Comparison of ENCODE assay signal across 8 cellular contexts in the genomic region with DNA sequence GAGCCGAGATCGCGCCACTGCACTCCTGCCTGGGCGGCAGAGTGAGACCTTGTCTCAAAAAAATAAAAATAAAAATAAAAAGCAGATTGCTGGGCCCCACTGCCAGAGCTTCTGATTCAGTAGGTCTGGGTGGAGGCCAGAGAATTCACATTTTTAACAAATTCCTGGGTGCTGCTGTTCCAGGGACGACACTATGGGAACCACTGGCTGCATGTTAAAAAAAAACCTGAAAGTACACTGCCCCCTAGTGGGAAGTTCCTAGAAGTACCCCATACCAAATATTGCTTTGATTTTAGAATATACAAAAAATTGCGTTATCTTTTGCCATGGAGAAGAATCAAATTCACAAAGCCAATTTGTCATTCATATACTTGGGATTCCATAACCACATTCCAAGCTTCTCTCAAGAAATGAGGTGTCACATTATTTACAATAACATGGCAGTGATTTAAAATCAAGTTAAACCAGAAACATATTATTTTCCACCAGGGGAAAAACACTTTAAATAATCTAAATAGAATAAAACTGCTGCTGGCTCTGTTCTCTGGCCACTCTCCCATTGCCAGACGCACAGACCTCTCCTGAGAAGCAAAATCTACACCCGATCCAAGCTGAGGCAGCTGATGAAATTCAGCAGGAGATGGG. TPM values are rescaled to one million over a fixed set of nuclear protein-coding genes. Genes with fewer than 3 reads are reported as not detected.
DNase-seq lines count a peak whose midpoint lies in the region; ATAC-seq and TF ChIP-seq lines count a peak whose summit lies in the region.

No MANE protein-coding gene starts in this region.

- H3K27ac Mint-ChIP-seq in endodermal cell: no peak overlapping the region

- peaks cover 34% of the 10 kb centered on the region for H3K4me1 Mint-ChIP-seq in endodermal cell

- no peaks in the 10 kb centered on the region for H3K36me3 Mint-ChIP-seq in endodermal cell (ENCODE audit: low read depth)

- no peak overlapping the region for H4K5ac ChIP-seq in mesendoderm (ENCODE audit: low read length)

- H3K79me2 ChIP-seq in mesendoderm (ENCODE audit: control insufficient read depth, insufficient read depth, low read length): no peaks in the 10 kb centered on the region

- H3K9me3 ChIP-seq in endodermal cell (ENCODE audit: control insufficient read depth, low read length): no peaks in the 10 kb centered on the region

- no peaks in the 10 kb centered on the region for H3K79me1 ChIP-seq in mesendoderm (ENCODE audit: low read length)

- H4K8ac ChIP-seq in mesendoderm (ENCODE audit: low read depth, low read length): no peak overlapping the region

- H3K27me3 ChIP-seq in endodermal cell (ENCODE audit: control insufficient read depth, insufficient read depth, low read length, poor library complexity, severe bottlenecking) (no peaks in the 10 kb centered on the region), mesendoderm (ENCODE audit: insufficient read depth, low read length, poor library complexity) (no peaks in the 10 kb centered on the region)

- H3K56ac ChIP-seq in mesendoderm (ENCODE audit: low read length): no peak overlapping the region

- H3K9me3 Mint-ChIP-seq in endodermal cell: peaks cover 2% of the 10 kb centered on the region

- H3K4me3 ChIP-seq in endodermal cell (ENCODE audit: low read length) (no peak overlapping the region), mesendoderm (ENCODE audit: low read length) (no peak overlapping the region)

- no peak for ATAC-seq in GM18502 (IDR thresholded peaks at IDR 0.05; ENCODE audit: poor library complexity, unreplicated experiment)

- no peak overlapping the region for H2BK120ac ChIP-seq in mesendoderm (ENCODE audit: low read depth, low read length)

- H3K23ac ChIP-seq in mesendoderm (ENCODE audit: low read length): no peak overlapping the region

- H3K27ac ChIP-seq in endodermal cell (ENCODE audit: low read depth, low read length) (no peak overlapping the region), mesendoderm (ENCODE audit: low read depth, low read length) (no peak overlapping the region)

- no peak overlapping the region for H3K4ac ChIP-seq in mesendoderm (ENCODE audit: low read depth, low read length)

- WGBS in endodermal cell (ENCODE audit: insufficient coverage in 1 of 2, insufficient read length in 1 of 2), 2 experiments: 71 to 75% methylated on average over 2 to 8 of the region's 8 CpGs
- WGBS in mesendoderm (ENCODE audit: extremely low coverage, insufficient coverage, low lambda C conversion rate): no CpG with 5 or more reads among the region's 8 CpGs

- H3K4me1 ChIP-seq in endodermal cell (ENCODE audit: control insufficient read depth, insufficient read depth, low read length) (peaks cover 2% of the 10 kb centered on the region), mesendoderm (ENCODE audit: control insufficient read depth, low read depth, low read length) (no peaks in the 10 kb centered on the region)

- no peak overlapping the region for H3K18ac ChIP-seq in mesendoderm (ENCODE audit: low read length)

- H3K36me3 ChIP-seq in endodermal cell (ENCODE audit: control insufficient read depth, insufficient read depth, low read length): no peaks in the 10 kb centered on the region
- H3K36me3 ChIP-seq in mesendoderm (ENCODE audit: control insufficient read depth, insufficient read depth, low read length): no peaks in the 10 kb centered on the region

- H3K4me2 ChIP-seq in mesendoderm (ENCODE audit: low read length): no peak overlapping the region

- H3K4me3 Mint-ChIP-seq in endodermal cell: no peak overlapping the region

- TF ChIP-seq CTCF in endodermal cell (conservative IDR thresholded peaks at IDR 0.05): peak; percentile 89

- no peak overlapping the region for H2AK5ac ChIP-seq in mesendoderm (ENCODE audit: low read length)

- H3K27me3 Mint-ChIP-seq in endodermal cell (ENCODE audit: insufficient read depth): peaks cover 2% of the 10 kb centered on the region

- no peak overlapping the region for H2BK15ac ChIP-seq in mesendoderm (replicated peaks; ENCODE audit: low read depth)

- no peak overlapping the region for H3K9ac ChIP-seq in endodermal cell (ENCODE audit: extremely low read depth, low read length, poor library complexity, severe bottlenecking)
- H3K9ac ChIP-seq in mesendoderm (ENCODE audit: low read length): no peak overlapping the region

- no peak overlapping the region for H2BK5ac ChIP-seq in mesendoderm (ENCODE audit: low read length)

- DNase-seq in NCI-H1436 (lab: John Stamatoyannopoulos, UW) (peak; percentile 22), NCI-H1436 treated with DMSO at 0.1 percent for 48 hours (lab: John Stamatoyannopoulos, UW) (no peak), Kasumi-1 (lab: John Stamatoyannopoulos, UW) (peak; percentile 67 to 76), SK-N-DZ (ENCODE audit: low spot score) (peak; percentile 28), endodermal cell (no peak), mesendoderm (peak; percentile 71)
- DNase-seq in stimulated activated naive CD4-positive, alpha-beta T cell treated with Interleukin-2 at 50 U/mL for 16 hours (lab: John Stamatoyannopoulos, UW): no peak

RNA-seq across cellular contexts. Expression of a gene that starts 27.4 kb away (rescaled TPM):
- 45.9 and 58.1 TPM in 2 replicates for polyA plus RNA-seq in SK-N-DZ (2014; cell fraction: cytosol; rRNA removed)
- polyA plus RNA-seq in SK-N-DZ (2014; cell fraction: nucleus; rRNA removed): 28.5 and 47.8 TPM in 2 replicates
- total RNA-seq in endodermal cell: 10 to 100 TPM; 36.4 to 38.0 TPM
- polyA plus RNA-seq in endodermal cell (2013, experiment 1 of 2): 51.9 TPM
- 53.0 TPM for polyA plus RNA-seq in endodermal cell (2013, experiment 2 of 2)
- polyA plus RNA-seq in mesendoderm (2013, experiment 1 of 2): 66.8 TPM
- polyA plus RNA-seq in mesendoderm (2013, experiment 2 of 2): 67.6 TPM

RNA-seq across cellular contexts. Expression of a gene that starts 42.3 kb away (rescaled TPM):
- polyA plus RNA-seq in SK-N-DZ (2014; cell fraction: cytosol; rRNA removed): 38.7 and 42.3 TPM in 2 replicates
- 349 and 355 TPM in 2 replicates for polyA plus RNA-seq in SK-N-DZ (2014; cell fraction: nucleus; rRNA removed)
- total RNA-seq in endodermal cell: 10 to 100 TPM; 90.3 to 92.5 TPM
- polyA plus RNA-seq in endodermal cell (2013, experiment 1 of 2): 70.9 TPM
- 67.3 TPM for polyA plus RNA-seq in endodermal cell (2013, experiment 2 of 2)
- polyA plus RNA-seq in mesendoderm (2013, experiment 1 of 2): 13.5 TPM
- 12.1 TPM for polyA plus RNA-seq in mesendoderm (2013, experiment 2 of 2)

Comparison
In these comparisons a context has a peak if more than half of its experiments do, and no peak if none do; other contexts are left out.
1. DNase-seq: peak in NCI-H1436 (single experiment), Kasumi-1 (2 of 2), SK-N-DZ (single experiment) and mesendoderm (single experiment); none in NCI-H1436 treated with DMSO at 0.1 percent for 48 hours (single experiment), endodermal cell (single experiment) and stimulated activated naive CD4-positive, alpha-beta T cell treated with Interleukin-2 at 50 U/mL for 16 hours (single experiment).